8 cellular contexts compared by ENCODE assay signal in the genomic region with DNA sequence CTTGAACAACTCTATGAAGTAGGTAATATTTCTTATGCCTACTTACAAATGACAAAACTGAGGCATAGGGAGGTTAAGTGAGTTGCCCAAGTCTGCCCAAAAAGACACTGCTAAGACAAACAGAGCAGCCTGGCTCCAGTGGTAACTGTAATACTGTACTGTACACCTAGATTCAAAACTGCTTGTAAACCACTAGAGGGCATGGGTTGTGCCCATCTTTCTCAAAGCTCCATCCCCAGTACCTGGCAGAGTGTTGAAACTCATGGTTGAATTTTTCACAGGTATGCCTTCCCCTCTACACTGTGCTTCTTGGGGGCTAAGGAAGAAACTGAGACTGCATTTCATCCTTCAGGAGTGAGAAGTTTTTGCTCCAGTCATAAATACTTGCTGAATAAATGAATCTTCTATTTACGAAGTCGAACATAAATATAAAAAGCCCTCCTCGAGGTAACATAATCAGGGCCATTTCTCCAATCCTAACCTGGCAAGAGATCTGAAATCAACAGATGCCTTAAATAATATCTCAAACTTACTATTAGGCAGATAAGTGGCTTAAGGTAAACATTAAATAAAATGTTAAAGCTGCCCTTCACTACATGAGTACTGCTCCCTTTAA. TPM values are rescaled to one million over a fixed set of nuclear protein-coding genes. Genes with fewer than 3 reads are reported as not detected.
DNase-seq lines count a peak whose midpoint lies in the region; ATAC-seq and TF ChIP-seq lines count a peak whose summit lies in the region.

No MANE protein-coding gene starts in this region.

- H4K20me1 ChIP-seq in BLaER1 (peaks cover 64% of the 10 kb centered on the region), KMS-11 (ENCODE audit: insufficient read depth) (no peaks in the 10 kb centered on the region)

- no peak for TF ChIP-seq POLR2A in Peyer's patch (IDR thresholded peaks at IDR 0.05)

- intact Hi-C loops in left ventricle myocardium inferior (cut with micrococcal nuclease), result no loop called here

- H3K27ac ChIP-seq in BLaER1 (no peak overlapping the region), KMS-11 (peak overlapping the region; percentile 75; the same call in 1 of the 2 replicates), Peyer's patch (peak overlapping the region in 1 of 4 donors; percentile 7), left ventricle myocardium inferior (replicated peaks) (peak overlapping the region; percentile 99)

- H3K9me3 ChIP-seq in BLaER1, result no peaks in the 10 kb centered on the region
- no peaks in the 10 kb centered on the region for H3K9me3 ChIP-seq in Peyer's patch
- no peaks in the 10 kb centered on the region for H3K9me3 ChIP-seq in left ventricle myocardium inferior (replicated peaks)

- H3K9ac ChIP-seq in BLaER1 (no peak overlapping the region), KMS-11 (no peak overlapping the region)

- H2AFZ ChIP-seq in KMS-11 (ENCODE audit: low read depth), result no peak overlapping the region

- H3K4me2 ChIP-seq in BLaER1 (peak overlapping the region; percentile 74), KMS-11 (peak overlapping the region; percentile 93; the same call in 1 of the 2 replicates)

- H3K4me1 Mint-ChIP-seq in activated naive CD8-positive, alpha-beta T cell treated with anti-CD3 and anti-CD28 coated beads, Interleukin-2, amount 10 ng/mL, durations not matched to agents 7 days and 5 days, result peaks cover 44% of the 10 kb centered on the region

- peak overlapping the region; percentile 47 for H3K4me3 Mint-ChIP-seq in activated naive CD8-positive, alpha-beta T cell treated with anti-CD3 and anti-CD28 coated beads, Interleukin-2, amount 10 ng/mL, durations not matched to agents 7 days and 5 days

- H3K36me3 Mint-ChIP-seq in activated naive CD8-positive, alpha-beta T cell treated with anti-CD3 and anti-CD28 coated beads, Interleukin-2, amount 10 ng/mL, durations not matched to agents 7 days and 5 days, result peaks cover 15% of the 10 kb centered on the region

- peaks cover 58% of the 10 kb centered on the region for H3K79me2 ChIP-seq in KMS-11 (ENCODE audit: insufficient read depth, low read depth)

- H3K4me1 ChIP-seq in BLaER1 (peaks cover 40% of the 10 kb centered on the region), KMS-11 (ENCODE audit: low read depth, poor library complexity, severe bottlenecking) (peaks cover 57% of the 10 kb centered on the region), Peyer's patch (peaks cover 0 to 42% (median 2%) of the 10 kb centered on the region in 4 donors), left ventricle myocardium inferior (peaks cover 70% of the 10 kb centered on the region)

- DNase-seq in Peyer's patch (peak in 2 of 3 donors; percentile 33 to 62), left ventricle myocardium inferior (no peak), retinal pigment epithelial cell (ENCODE audit: low read depth) (no peak), GM19238 (ENCODE audit: insufficient read length, low spot score) (no peak)
- no peak for DNase-seq in activated naive CD8-positive, alpha-beta T cell treated with anti-CD3 and anti-CD28 coated beads, Interleukin-2, amount 10 ng/mL, durations not matched to agents 7 days and 5 days

- POLR2A ChIA-PET in activated naive CD8-positive, alpha-beta T cell treated with anti-CD3 and anti-CD28 coated beads, Interleukin-2, amount 10 ng/mL, durations not matched to agents 7 days and 5 days (lab: Charles Lee), result no interaction called here

- peak; percentile 82 for TF ChIP-seq CTCF in KMS-11 (conservative IDR thresholded peaks at IDR 0.05; ENCODE audit: low read depth, low read length)
- TF ChIP-seq CTCF in Peyer's patch (IDR thresholded peaks at IDR 0.05), result peak; percentile 43 to 85 (median 68)
- TF ChIP-seq CTCF in left ventricle myocardium inferior (IDR thresholded peaks at IDR 0.05; ENCODE audit: borderline replicate concordance), result peak; percentile 71
- TF ChIP-seq CTCF in retinal pigment epithelial cell (conservative IDR thresholded peaks at IDR 0.05; ENCODE audit: low read depth, low read length), result peak; percentile 82

- H3K4me3 ChIP-seq in BLaER1 (peak overlapping the region; percentile 92), KMS-11 (IDR thresholded peaks at IDR 0.05; ENCODE audit: insufficient read depth, low read depth, low read length) (no peak overlapping the region), Peyer's patch (peak overlapping the region in 2 of 4 donors; percentile 94 to 96), left ventricle myocardium inferior (peak overlapping the region; percentile 82), retinal pigment epithelial cell (ENCODE audit: low read length) (peak overlapping the region; percentile 67)

- H3K27ac Mint-ChIP-seq in activated naive CD8-positive, alpha-beta T cell treated with anti-CD3 and anti-CD28 coated beads, Interleukin-2, amount 10 ng/mL, durations not matched to agents 7 days and 5 days, result no peak overlapping the region

- H3K27me3 ChIP-seq in BLaER1, result no peaks in the 10 kb centered on the region
- H3K27me3 ChIP-seq in KMS-11 (ENCODE audit: insufficient read depth, low read depth), result no peaks in the 10 kb centered on the region
- H3K27me3 ChIP-seq in Peyer's patch, result no peaks in the 10 kb centered on the region
- H3K27me3 ChIP-seq in left ventricle myocardium inferior (ENCODE audit: low read depth), result no peaks in the 10 kb centered on the region

- peak; percentile 55 for ATAC-seq in GM18907 (IDR thresholded peaks at IDR 0.05; ENCODE audit: unreplicated experiment)
- peak; percentile 56 for ATAC-seq in activated naive CD8-positive, alpha-beta T cell treated with anti-CD3 and anti-CD28 coated beads, Interleukin-2, amount 10 ng/mL, durations not matched to agents 7 days and 5 days (ENCODE audit: low read depth)

- peaks cover 32% of the 10 kb centered on the region for H3K36me3 ChIP-seq in BLaER1
- no peaks in the 10 kb centered on the region for H3K36me3 ChIP-seq in KMS-11 (ENCODE audit: insufficient read depth)
- H3K36me3 ChIP-seq in Peyer's patch, result no peaks in the 10 kb centered on the region
- peaks cover 13% of the 10 kb centered on the region for H3K36me3 ChIP-seq in left ventricle myocardium inferior

- H3K27me3 Mint-ChIP-seq in activated naive CD8-positive, alpha-beta T cell treated with anti-CD3 and anti-CD28 coated beads, Interleukin-2, amount 10 ng/mL, durations not matched to agents 7 days and 5 days, result no peaks in the 10 kb centered on the region

- no peaks in the 10 kb centered on the region for H3K9me3 Mint-ChIP-seq in activated naive CD8-positive, alpha-beta T cell treated with anti-CD3 and anti-CD28 coated beads, Interleukin-2, amount 10 ng/mL, durations not matched to agents 7 days and 5 days

RNA-seq across cellular contexts. Expression of gene PPP4R1, which starts 2.0 kb away (rescaled TPM):
- 100 to 1,000 TPM; 118 to 168 (median 140) TPM for total RNA-seq in Peyer's patch
- total RNA-seq in activated naive CD8-positive, alpha-beta T cell treated with anti-CD3 and anti-CD28 coated beads, Interleukin-2, amount 10 ng/mL, durations not matched to agents 7 days and 5 days, result 10 to 100 TPM; 40.2 to 42.0 TPM
- 53.5 TPM for total RNA-seq in left ventricle myocardium inferior

Comparison
In these comparisons a context has a peak if more than half of its experiments do, and no peak if none do; other contexts are left out.
1. DNase-seq: peak in Peyer's patch (2 of 3); none in activated naive CD8-positive, alpha-beta T cell treated with anti-CD3 and anti-CD28 coated beads, Interleukin-2, amount 10 ng/mL, durations not matched to agents 7 days and 5 days (single experiment), left ventricle myocardium inferior (single experiment), retinal pigment epithelial cell (single experiment) and GM19238 (single experiment).
2. Peak in every context shown above with its lines, with median percentiles within 50 percentile points of each other: CTCF ChIP-seq.